In genomic region chr1:29136463-29136915, GRCh38 we compare ENCODE assay signal across 12 cellular contexts. TPM values are rescaled to one million over a fixed set of nuclear protein-coding genes. Genes with fewer than 3 reads are reported as not detected.
DNase-seq lines count a peak whose midpoint lies in the region; ATAC-seq, FAIRE-seq and TF ChIP-seq lines count a peak whose summit lies in the region.
"Had no signal": no experiment of that assay in that cellular context is flagged by ENCODE, and none has a peak within 500 bp of the region (broad histone marks: within the 10 kb centered on the region; RNA-seq: fewer than 3 reads in every experiment).

No MANE protein-coding gene starts in this region.

- H3K4me1 ChIP-seq in SK-N-SH (ENCODE audit: control insufficient read depth in 1 of 2, insufficient read depth in 2 of 2, low read depth in 1 of 2, low read length in 1 of 2) (no peaks in the 10 kb centered on the region), pancreas (no peaks in the 10 kb centered on the region)

- no peak for TF ChIP-seq EP300 in SK-N-SH (IDR thresholded peaks at IDR 0.05; ENCODE audit: borderline replicate concordance in 1 of 2, low read depth in 1 of 2, low read length in 1 of 2)

- no peaks in the 10 kb centered on the region for H4K20me1 ChIP-seq in SK-N-SH (ENCODE audit: insufficient read depth)

- TF ChIP-seq CTCF in SK-N-SH (IDR thresholded peaks at IDR 0.05) = no peak
- no peak for TF ChIP-seq CTCF in fibroblast of villous mesenchyme (IDR thresholded peaks at IDR 0.05; ENCODE audit: insufficient read depth, low read depth, low read length)
- no peak for TF ChIP-seq CTCF in pancreas (IDR thresholded peaks at IDR 0.05)
- no peak for TF ChIP-seq CTCF in D721Med (IDR thresholded peaks at IDR 0.05; ENCODE audit: insufficient read depth, missing control alignments)

- H3K4me2 ChIP-seq in SK-N-SH = no peak overlapping the region

- no peaks in the 10 kb centered on the region for H3K79me2 ChIP-seq in SK-N-SH (ENCODE audit: insufficient read depth)

- CTCF ChIA-PET in SK-N-SH (lab: Yijun Ruan, JAX) = no interaction called here

- no peak for TF ChIP-seq RAD21 in SK-N-SH (IDR thresholded peaks at IDR 0.05; ENCODE audit: low read length)

- DNase-seq in H7 = peak; percentile 77
- peak; percentile 37 for DNase-seq in SK-N-SH
- DNase-seq in fibroblast of villous mesenchyme (ENCODE audit: low read depth) = peak; percentile 52
- DNase-seq in pancreas = peak in 5 of 6 donors; percentile 58 to 69 (median 66)
- no peak for DNase-seq in activated T-cell treated with anti-CD3 and anti-CD28 coated beads for 4 hours
- DNase-seq in D721Med (ENCODE audit: insufficient read length, low spot score) = no peak
- DNase-seq in cerebellar cortex (ENCODE audit: low spot score) = no peak
- DNase-seq: activated CD4-positive, CD25-positive, alpha-beta regulatory T cell; naive thymus-derived CD8-positive, alpha-beta T cell; NCI-H2081 treated with DMSO at 0.1 percent for 48 hours had no signal

- H3K27me3 ChIP-seq in H7 (ENCODE audit: control insufficient read depth, insufficient read depth, low read length) (no peaks in the 10 kb centered on the region), SK-N-SH (ENCODE audit: insufficient read depth) (no peaks in the 10 kb centered on the region), pancreas (no peaks in the 10 kb centered on the region)

- FAIRE-seq in pancreas (lab: Jason Lieb, UNC) = no peak
- no peak for FAIRE-seq in D721Med (lab: Jason Lieb, UNC)
- FAIRE-seq: frontal cortex, keratinocyte had no signal

- intact Hi-C loops in pancreas (cut with DNase I) = no loop called here

- ATAC-seq in pancreas = peak; percentile 75 to 92 (median 90)
- ATAC-seq: naive thymus-derived CD8-positive, alpha-beta T cell had no signal

- no peak overlapping the region for H3K9ac ChIP-seq in SK-N-SH

- POLR2A ChIA-PET in SK-N-SH (lab: Yijun Ruan, JAX) = no interaction called here

- no peaks in the 10 kb centered on the region for H3K9me2 ChIP-seq in SK-N-SH

- H3K36me3 ChIP-seq in H7 (replicated peaks; ENCODE audit: control insufficient read depth, insufficient read depth, low read length) (no peaks in the 10 kb centered on the region), SK-N-SH (replicated peaks in 1 of 2; ENCODE audit: control insufficient read depth in 1 of 2, insufficient read depth in 2 of 2, low read length in 1 of 2) (no peaks in the 10 kb centered on the region), pancreas (no peaks in the 10 kb centered on the region)

- H3K9me3 ChIP-seq in SK-N-SH (no peaks in the 10 kb centered on the region), pancreas (no peaks in the 10 kb centered on the region)

- no peaks in the 10 kb centered on the region for H3F3A ChIP-seq in SK-N-SH (replicated peaks; ENCODE audit: insufficient read depth)

- 69% methylated on average over 11 of the region's 11 CpGs for WGBS in SK-N-SH (ENCODE audit: low lambda C conversion rate)
- WGBS in pancreas, 2 donors = 17 to 18% methylated on average over 11 of the region's 11 CpGs

- no peak overlapping the region for H3K4me3 ChIP-seq in H7 (ENCODE audit: insufficient read depth, low read depth, low read length)
- H3K4me3 ChIP-seq in SK-N-SH (ENCODE audit: low read depth in 2 of 2, low read length in 1 of 2) = no peak overlapping the region
- no peak overlapping the region for H3K4me3 ChIP-seq in fibroblast of villous mesenchyme (ENCODE audit: low read depth, low read length)
- H3K4me3 ChIP-seq in pancreas = no peak overlapping the region

- no peak overlapping the region for H2AFZ ChIP-seq in SK-N-SH (ENCODE audit: low read depth)

- H3K27ac ChIP-seq in SK-N-SH (ENCODE audit: low read depth in 2 of 2, low read length in 1 of 2) (no peak overlapping the region), pancreas (no peak overlapping the region)

TF ChIP-seq in SK-N-SH, 30 proteins besides CTCF, POLR2A, EP300 and RAD21:
- TF ChIP-seq YY1 (IDR thresholded peaks at IDR 0.05; ENCODE audit: low read depth) = no peak
- no peak for TF ChIP-seq USF1 (IDR thresholded peaks at IDR 0.05; ENCODE audit: borderline replicate concordance, low read depth)
- no peak for TF ChIP-seq PBX3 (IDR thresholded peaks at IDR 0.05)
- TF ChIP-seq EZH2phosphoT487 (IDR thresholded peaks at IDR 0.05; ENCODE audit: borderline replicate concordance, low read depth) = no peak
- TF ChIP-seq ELF1 (IDR thresholded peaks at IDR 0.05) = no peak
- TF ChIP-seq SIN3A (IDR thresholded peaks at IDR 0.05; ENCODE audit: borderline replicate concordance, low read depth, low read length) = no peak
- no peak for TF ChIP-seq GATA2 (CRISPR knock-in tag; IDR thresholded peaks at IDR 0.05)
- TF ChIP-seq NRF1 (IDR thresholded peaks at IDR 0.05; ENCODE audit: low read depth, low read length) = no peak
- TF ChIP-seq RXRA (IDR thresholded peaks at IDR 0.05; ENCODE audit: borderline replicate concordance, low read depth) = no peak
- TF ChIP-seq RCOR1 (IDR thresholded peaks at IDR 0.05; ENCODE audit: low read length) = no peak
- TF ChIP-seq NFIC (IDR thresholded peaks at IDR 0.05; ENCODE audit: borderline replicate concordance) = no peak
- TF ChIP-seq REST (IDR thresholded peaks at IDR 0.05; ENCODE audit: low read depth, low read length) = no peak
- TF ChIP-seq CHD2 (IDR thresholded peaks at IDR 0.05; ENCODE audit: low read length, partially characterized antibody) = no peak
- no peak for TF ChIP-seq RFX5 (IDR thresholded peaks at IDR 0.05; ENCODE audit: low read length)
- no peak for TF ChIP-seq FOXM1 (IDR thresholded peaks at IDR 0.05; ENCODE audit: low read depth)
- no peak for TF ChIP-seq TEAD4 (IDR thresholded peaks at IDR 0.05; ENCODE audit: borderline replicate concordance, insufficient read depth)
- no peak for TF ChIP-seq FOXJ3 (CRISPR knock-in tag; IDR thresholded peaks at IDR 0.05)
- TF ChIP-seq SMC3 (IDR thresholded peaks at IDR 0.05; ENCODE audit: low read depth, low read length) = no peak
TF ChIP-seq in SK-N-SH: peak in this region for 0.

RNA-seq across cellular contexts. Expression of gene TMEM200B, which starts 12.8 kb away (rescaled TPM):
- 53.7 and 59.5 TPM in 2 replicates for total RNA-seq in H7 (2014; rRNA removed; shearing (Covaris generic))
- polyA plus RNA-seq in SK-N-SH (2012; rRNA removed) (1.5 and 2.0 TPM in 2 replicates), pancreas (under 1 TPM; 0.72 to 0.94 TPM)
- 0.97 and 1.6 TPM in 2 replicates for polyA plus RNA-seq in SK-N-SH (2012; cell fraction: cytosol; rRNA removed)
- 3.7 and 4.9 TPM in 2 replicates for polyA plus RNA-seq in SK-N-SH (2012; cell fraction: nucleus; rRNA removed)
- total RNA-seq in fibroblast of villous mesenchyme (14.2 and 14.8 TPM in 2 replicates), pancreas (1 to 10 TPM in 1 of 6 donors, under 1 TPM in 5; 0.23 to 1.3 (median 0.65) TPM)
- total RNA-seq: naive thymus-derived CD8-positive, alpha-beta T cell had no signal

RNA-seq across cellular contexts. Expression of gene SRSF4, which starts 45.2 kb away (rescaled TPM):
- total RNA-seq in H7 (2014; rRNA removed; shearing (Covaris generic)) = 62.5 and 76.6 TPM in 2 replicates
- 55.3 and 62.6 TPM in 2 replicates for polyA plus RNA-seq in SK-N-SH (2012; rRNA removed)
- 68.6 and 73.7 TPM in 2 replicates for polyA plus RNA-seq in SK-N-SH (2012; cell fraction: cytosol; rRNA removed)
- polyA plus RNA-seq in SK-N-SH (2012; cell fraction: nucleus; rRNA removed) = 125 and 196 TPM in 2 replicates
- total RNA-seq in fibroblast of villous mesenchyme = 33.5 and 44.0 TPM in 2 replicates
- total RNA-seq in pancreas = 10 to 100 TPM; 22.6 to 38.7 (median 26.6) TPM
- 10 to 100 TPM; 56.8 to 72.6 TPM for polyA plus RNA-seq in pancreas

Comparison
In these comparisons a context has a peak if more than half of its experiments do, and no peak if none do; other contexts are left out.
1. DNase-seq: peak in H7 (single experiment), SK-N-SH (single experiment), fibroblast of villous mesenchyme (single experiment) and pancreas (5 of 6); none in activated T-cell treated with anti-CD3 and anti-CD28 coated beads for 4 hours (single experiment), D721Med (single experiment) and cerebellar cortex (single experiment).